Comparison of ENCODE assay signal across 1 cellular context in genomic region chr11:9613118-9613829, GRCh38.
TF ChIP-seq lines count a peak whose summit lies in the region.

No MANE protein-coding gene starts in this region.

TF ChIP-seq in HepG2, 621 proteins besides CTCF, POLR2A, EP300 and RAD21 (continued from another document and continues in another):
- TF ChIP-seq ZNF263 (CRISPR knock-in tag; IDR thresholded peaks at IDR 0.05) (peak; percentile 68; the same call in 1 of the 2 replicates), ARHGAP35 (CRISPR knock-in tag; IDR thresholded peaks at IDR 0.05; ENCODE audit: borderline replicate concordance) (no peak; the same call in 1 of the 2 replicates), NR2C2 (CRISPR knock-in tag; IDR thresholded peaks at IDR 0.05; ENCODE audit: borderline replicate concordance) (peak; percentile 7; the same call in 1 of the 2 replicates), GRHL1 (CRISPR knock-in tag; conservative IDR thresholded peaks at IDR 0.05) (no peak), ZNF746 (CRISPR knock-in tag; IDR thresholded peaks at IDR 0.05) (no peak; the same call in 1 of the 2 replicates), ZNF142 (CRISPR knock-in tag; IDR thresholded peaks at IDR 0.05) (peak; percentile 42; the same call in 1 of the 2 replicates), CENPX (CRISPR knock-in tag; IDR thresholded peaks at IDR 0.05) (no peak), ZNF768 (CRISPR knock-in tag; IDR thresholded peaks at IDR 0.05) (0 out of 2 replicates have a peak, but pooled peaks have one; percentile 43), LCORL (IDR thresholded peaks at IDR 0.05) (peak; percentile 60; the same call in 1 of the 2 replicates), LCORL (CRISPR knock-in tag; IDR thresholded peaks at IDR 0.05) (peak; percentile 85), IRF1 (CRISPR knock-in tag; IDR thresholded peaks at IDR 0.05; ENCODE audit: low read depth) (no peak), CCDC6 (CRISPR knock-in tag; IDR thresholded peaks at IDR 0.05) (no peak; the same call in none of the 2 replicates), TCF7 (IDR thresholded peaks at IDR 0.05; ENCODE audit: low read depth) (no peak), SRSF1 (optimal IDR thresholded peaks at IDR 0.05; ENCODE audit: low read depth, low read length) (no peak), RFX5 (IDR thresholded peaks at IDR 0.05; ENCODE audit: low read depth, low read length) (no peak), ZNF773 (CRISPR knock-in tag; IDR thresholded peaks at IDR 0.05; ENCODE audit: borderline replicate concordance) (peak; percentile 2; the same call in 1 of the 2 replicates), FLYWCH1 (CRISPR knock-in tag; IDR thresholded peaks at IDR 0.05) (no peak), KAT7 (CRISPR knock-in tag; IDR thresholded peaks at IDR 0.05; ENCODE audit: borderline replicate concordance) (no peak; the same call in 1 of the 2 replicates), ZNF136 (CRISPR knock-in tag; IDR thresholded peaks at IDR 0.05; ENCODE audit: low read depth) (no peak), ZBTB38 (CRISPR knock-in tag; IDR thresholded peaks at IDR 0.05) (peak; percentile 69), ZNF232 (CRISPR knock-in tag; IDR thresholded peaks at IDR 0.05; ENCODE audit: borderline replicate concordance) (0 out of 2 replicates have a peak, but pooled peaks have one; percentile 81), SIN3B (IDR thresholded peaks at IDR 0.05; ENCODE audit: low read length) (no peak), XRCC5 (optimal IDR thresholded peaks at IDR 0.05; ENCODE audit: low read length) (peak; percentile 96), BRCA1 (CRISPR knock-in tag; IDR thresholded peaks at IDR 0.05) (no peak), NRL (CRISPR knock-in tag; IDR thresholded peaks at IDR 0.05; ENCODE audit: borderline replicate concordance) (peak; percentile 80), HDAC6 (IDR thresholded peaks at IDR 0.05; ENCODE audit: low read depth, low read length) (no peak), DNMT3B (CRISPR knock-in tag; conservative IDR thresholded peaks at IDR 0.05) (no peak), ZMYM3 (CRISPR knock-in tag; IDR thresholded peaks at IDR 0.05) (no peak; the same call in 1 of the 2 replicates), ATRX (CRISPR knock-in tag; IDR thresholded peaks at IDR 0.05; ENCODE audit: borderline replicate concordance) (no peak), RXRA (CRISPR knock-in tag; IDR thresholded peaks at IDR 0.05) (peak; percentile 44; the same call in 1 of the 2 replicates), POLR2AphosphoS2 (IDR thresholded peaks at IDR 0.05; ENCODE audit: low read depth, low read length) (no peak), PHF5A (CRISPR knock-in tag; IDR thresholded peaks at IDR 0.05; ENCODE audit: low read depth, unreplicated experiment) (peak; percentile 89), ZNF235 (CRISPR knock-in tag; IDR thresholded peaks at IDR 0.05; ENCODE audit: borderline replicate concordance) (no peak), ZNF251 (CRISPR knock-in tag; IDR thresholded peaks at IDR 0.05) (no peak), EZH2 (conservative IDR thresholded peaks at IDR 0.05; ENCODE audit: low read depth, low read length) (no peak), KLF6 (CRISPR knock-in tag; IDR thresholded peaks at IDR 0.05) (0 out of 2 replicates have a peak, but pooled peaks have one; percentile 40), NR2F6 (IDR thresholded peaks at IDR 0.05) (no peak), NR2F6 (CRISPR knock-in tag; IDR thresholded peaks at IDR 0.05) (peak; percentile 68; the same call in 1 of the 2 replicates), KAT2B (IDR thresholded peaks at IDR 0.05; ENCODE audit: borderline replicate concordance, low read depth, low read length) (no peak), SNAPC4 (CRISPR knock-in tag; IDR thresholded peaks at IDR 0.05) (no peak; the same call in 1 of the 2 replicates), PREB (CRISPR knock-in tag; IDR thresholded peaks at IDR 0.05) (no peak), NFKBIZ (CRISPR knock-in tag; IDR thresholded peaks at IDR 0.05) (0 out of 2 replicates have a peak, but pooled peaks have one; percentile 32)
- TF ChIP-seq, protein P1, sequence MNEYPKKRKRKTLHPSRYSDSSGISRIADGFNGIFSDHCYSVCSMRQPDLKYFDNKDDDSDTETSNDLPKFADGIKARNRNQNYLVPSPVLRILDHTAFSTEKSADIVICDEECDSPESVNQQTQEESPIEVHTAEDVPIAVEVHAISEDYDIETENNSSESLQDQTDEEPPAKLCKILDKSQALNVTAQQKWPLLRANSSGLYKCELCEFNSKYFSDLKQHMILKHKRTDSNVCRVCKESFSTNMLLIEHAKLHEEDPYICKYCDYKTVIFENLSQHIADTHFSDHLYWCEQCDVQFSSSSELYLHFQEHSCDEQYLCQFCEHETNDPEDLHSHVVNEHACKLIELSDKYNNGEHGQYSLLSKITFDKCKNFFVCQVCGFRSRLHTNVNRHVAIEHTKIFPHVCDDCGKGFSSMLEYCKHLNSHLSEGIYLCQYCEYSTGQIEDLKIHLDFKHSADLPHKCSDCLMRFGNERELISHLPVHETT (CRISPR knock-in tag; conservative IDR thresholded peaks at IDR 0.05): no peak
- TF ChIP-seq, protein P2, sequence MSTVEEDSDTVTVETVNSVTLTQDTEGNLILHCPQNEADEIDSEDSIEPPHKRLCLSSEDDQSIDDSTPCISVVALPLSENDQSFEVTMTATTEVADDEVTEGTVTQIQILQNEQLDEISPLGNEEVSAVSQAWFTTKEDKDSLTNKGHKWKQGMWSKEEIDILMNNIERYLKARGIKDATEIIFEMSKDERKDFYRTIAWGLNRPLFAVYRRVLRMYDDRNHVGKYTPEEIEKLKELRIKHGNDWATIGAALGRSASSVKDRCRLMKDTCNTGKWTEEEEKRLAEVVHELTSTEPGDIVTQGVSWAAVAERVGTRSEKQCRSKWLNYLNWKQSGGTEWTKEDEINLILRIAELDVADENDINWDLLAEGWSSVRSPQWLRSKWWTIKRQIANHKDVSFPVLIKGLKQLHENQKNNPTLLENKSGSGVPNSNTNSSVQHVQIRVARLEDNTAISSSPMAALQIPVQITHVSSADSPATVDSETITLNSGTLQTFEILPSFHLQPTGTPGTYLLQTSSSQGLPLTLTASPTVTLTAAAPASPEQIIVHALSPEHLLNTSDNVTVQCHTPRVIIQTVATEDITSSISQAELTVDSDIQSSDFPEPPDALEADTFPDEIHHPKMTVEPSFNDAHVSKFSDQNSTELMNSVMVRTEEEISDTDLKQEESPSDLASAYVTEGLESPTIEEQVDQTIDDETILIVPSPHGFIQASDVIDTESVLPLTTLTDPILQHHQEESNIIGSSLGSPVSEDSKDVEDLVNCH (CRISPR knock-in tag; IDR thresholded peaks at IDR 0.05): no peak
- TF ChIP-seq, protein P3, sequence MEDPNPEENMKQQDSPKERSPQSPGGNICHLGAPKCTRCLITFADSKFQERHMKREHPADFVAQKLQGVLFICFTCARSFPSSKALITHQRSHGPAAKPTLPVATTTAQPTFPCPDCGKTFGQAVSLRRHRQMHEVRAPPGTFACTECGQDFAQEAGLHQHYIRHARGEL (CRISPR knock-in tag; IDR thresholded peaks at IDR 0.05): no peak
- TF ChIP-seq, protein P4, sequence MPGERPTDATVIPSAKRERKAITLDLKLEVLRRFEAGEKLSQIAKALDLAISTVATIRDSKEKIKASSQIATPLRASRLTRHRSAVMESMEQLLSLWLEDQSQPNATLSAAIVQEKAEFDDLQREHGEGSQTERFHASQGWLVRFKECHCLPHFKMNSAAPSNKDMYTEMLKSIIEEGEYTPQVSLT (CRISPR knock-in tag; IDR thresholded peaks at IDR 0.05; ENCODE audit: borderline replicate concordance, low read depth): peak; percentile 56; the same call in 1 of the 2 replicates
